ENCODE assay signal across 8 cellular contexts in genomic region chr1:198936371-198937083, GRCh38.
A peak's percentile ranks its signal among the peaks of the same experiment; 100 is the strongest.
DNase-seq lines count a peak whose midpoint lies in the region; ATAC-seq and TF ChIP-seq lines count a peak whose summit lies in the region.

No MANE protein-coding gene starts in this region.

- H3K27me3 ChIP-seq in ACC112 (ENCODE audit: insufficient read depth, low read length) (no peaks in the 10 kb centered on the region), neuron (ENCODE audit: insufficient read depth, low read length) (no peaks in the 10 kb centered on the region)

- peaks cover 56% of the 10 kb centered on the region for H3K79me2 ChIP-seq in ACC112 (ENCODE audit: control insufficient read depth, insufficient read depth, low read length, unreplicated experiment)

- TF ChIP-seq POLR2A in erythroblast (IDR thresholded peaks at IDR 0.05; ENCODE audit: low read length): no peak

- DNase-seq in SK-MEL-5 (ENCODE audit: low read depth, low spot score): peak; percentile 25
- peak; percentile 30 to 51 for DNase-seq in erythroblast (lab: John Stamatoyannopoulos, UW)
- no peak for DNase-seq in HuH-7 (ENCODE audit: low spot score)
- no peak for DNase-seq in AML-193 (lab: John Stamatoyannopoulos, UW)

- no peaks in the 10 kb centered on the region for H3K9me3 ChIP-seq in neuron (ENCODE audit: low read length)

- H3K36me3 ChIP-seq in ACC112 (ENCODE audit: insufficient read depth, low read length): peaks cover 8% of the 10 kb centered on the region; the same call in 1 of the 2 replicates
- no peaks in the 10 kb centered on the region for H3K36me3 ChIP-seq in neuron (ENCODE audit: insufficient read depth, low read length)

- H3K4me3 ChIP-seq in ACC112 (ENCODE audit: low read depth, low read length): peak overlapping the region; percentile 88
- H3K4me3 ChIP-seq in GM08714 (ENCODE audit: low read length): peak overlapping the region; percentile 99
- H3K4me3 ChIP-seq in neuron (ENCODE audit: low read length): peak overlapping the region; percentile 59

- H3K4me1 ChIP-seq in ACC112 (ENCODE audit: control insufficient read depth, insufficient read depth, low read length, unreplicated experiment) (peaks cover 20% of the 10 kb centered on the region), neuron (ENCODE audit: insufficient read depth, low read length) (peaks cover 29% of the 10 kb centered on the region)

- H3K27ac ChIP-seq in ACC112 (ENCODE audit: low read depth, low read length): peak overlapping the region; percentile 84

- H2AFZ ChIP-seq in ACC112 (ENCODE audit: low read length, unreplicated experiment): peak overlapping the region; percentile 5
- H2AFZ ChIP-seq in neuron (ENCODE audit: low read depth, low read length): peak overlapping the region; percentile 46

- no peak for ATAC-seq in HG02885 (IDR thresholded peaks at IDR 0.05; ENCODE audit: poor library complexity, unreplicated experiment)

- in situ Hi-C loops in SK-MEL-5 (cut with HindIII; ENCODE audit: low pct_unique_long_range_greater_than_20kb, low sequenced_read_pairs): no loop called here

Comparison
In these comparisons a context has a peak if more than half of its experiments do, and no peak if none do; other contexts are left out.
1. DNase-seq: peak in SK-MEL-5 (single experiment) and erythroblast (2 of 2); none in HuH-7 (single experiment) and AML-193 (0 of 2).
2. Peak in every context shown above with its lines, with median percentiles within 50 percentile points of each other: H3K4me3 ChIP-seq.